In the genomic region with DNA sequence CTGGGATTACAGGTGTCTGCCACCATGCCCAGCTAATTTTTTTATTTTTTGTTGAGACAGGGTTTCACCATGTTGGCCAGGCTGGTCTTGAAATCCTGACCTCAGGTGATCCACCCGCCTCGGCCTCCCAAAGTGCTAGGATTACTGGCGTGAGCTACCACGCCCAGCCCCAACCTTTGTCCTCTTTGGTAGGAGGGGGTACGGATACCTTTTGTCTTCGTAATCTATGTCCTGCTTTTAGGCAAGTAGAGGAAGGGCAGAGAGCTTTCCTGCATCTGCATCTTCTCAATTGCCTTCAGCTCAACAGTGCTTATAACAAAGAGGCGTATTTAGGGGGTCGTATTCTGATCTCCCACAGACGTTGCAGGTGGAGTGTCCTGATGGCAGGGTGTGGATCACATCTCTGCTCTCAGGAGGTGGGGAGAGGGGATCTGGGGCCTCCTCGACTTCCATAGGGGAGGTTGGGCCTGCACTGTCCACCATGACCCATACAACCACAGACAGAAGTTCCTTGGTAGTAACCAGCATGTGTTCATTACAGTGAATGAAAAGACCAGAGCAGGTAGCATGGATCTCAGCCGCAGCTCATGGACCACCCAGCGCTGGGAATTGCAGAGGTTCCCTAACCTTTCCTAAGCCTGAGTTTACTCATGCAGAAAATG, we compare ENCODE assay signal across 13 cellular contexts. TPM values are rescaled to one million over a fixed set of nuclear protein-coding genes. Genes with fewer than 3 reads are reported as not detected.
DNase-seq lines count a peak whose midpoint lies in the region; ATAC-seq, FAIRE-seq and TF ChIP-seq lines count a peak whose summit lies in the region.
"Had no signal": no experiment of that assay in that cellular context is flagged by ENCODE, and none has a peak within 500 bp of the region (broad histone marks: within the 10 kb centered on the region; RNA-seq: fewer than 3 reads in every experiment).

No MANE protein-coding gene starts in this region.

- H2AFZ ChIP-seq in SK-N-SH (ENCODE audit: low read depth) (no peak overlapping the region), smooth muscle cell (ENCODE audit: low read depth) (no peak overlapping the region)

- H3K4me2 ChIP-seq in SK-N-SH = peak overlapping the region; percentile 53; the same call in 1 of the 2 replicates
- peak overlapping the region; percentile 74 for H3K4me2 ChIP-seq in smooth muscle cell

- no peak for TF ChIP-seq CTCF in SK-N-SH (IDR thresholded peaks at IDR 0.05)
- no peak for TF ChIP-seq CTCF in smooth muscle cell (IDR thresholded peaks at IDR 0.05; ENCODE audit: borderline replicate concordance, insufficient read depth, poor library complexity, severe bottlenecking)
- no peak for TF ChIP-seq CTCF in upper lobe of right lung (IDR thresholded peaks at IDR 0.05)

- H3K27me3 Mint-ChIP-seq in activated CD4-positive, alpha-beta T cell treated with anti-CD3 and anti-CD28 coated beads, Interleukin-2, amount 10 ng/mL, durations not matched to agents 7 days and 5 days = peaks cover 1% of the 10 kb centered on the region

- ATAC-seq in left colon (peak; percentile 18), upper lobe of right lung (no peak)

- peaks cover 2% of the 10 kb centered on the region for H3K36me3 Mint-ChIP-seq in activated CD4-positive, alpha-beta T cell treated with anti-CD3 and anti-CD28 coated beads, Interleukin-2, amount 10 ng/mL, durations not matched to agents 7 days and 5 days (ENCODE audit: low read depth)

- no peak for TF ChIP-seq EP300 in SK-N-SH (IDR thresholded peaks at IDR 0.05; ENCODE audit: borderline replicate concordance in 1 of 2, low read depth in 1 of 2, low read length in 1 of 2)

- intact Hi-C loops in left colon (cut with DNase I, micrococcal nuclease) = no loop called here
- intact Hi-C loops in upper lobe of right lung (cut with DNase I) = no loop called here

- H3K9me2 ChIP-seq in SK-N-SH = no peaks in the 10 kb centered on the region

- H3K4me1 Mint-ChIP-seq in activated CD4-positive, alpha-beta T cell treated with anti-CD3 and anti-CD28 coated beads, Interleukin-2, amount 10 ng/mL, durations not matched to agents 7 days and 5 days = peaks cover 57% of the 10 kb centered on the region

- TF ChIP-seq RAD21 in SK-N-SH (IDR thresholded peaks at IDR 0.05; ENCODE audit: low read length) = no peak

- H3K4me3 Mint-ChIP-seq in activated CD4-positive, alpha-beta T cell treated with anti-CD3 and anti-CD28 coated beads, Interleukin-2, amount 10 ng/mL, durations not matched to agents 7 days and 5 days = no peak overlapping the region

- CTCF ChIA-PET in activated CD4-positive, alpha-beta T cell treated with anti-CD3 and anti-CD28 coated beads, Interleukin-2, amount 10 ng/mL, durations not matched to agents 7 days and 5 days (lab: Charles Lee) = interaction anchor here (0.6 to 4.4 kb wide), 5 partner anchors 14 to 212 kb away, joined by 3 to 22 read pairs (median 3); a partner anchor contains a TSS
- CTCF ChIA-PET in SK-N-SH (lab: Yijun Ruan, JAX) = interaction anchor here (1.2 to 1.7 kb wide), 3 partner anchors 21 to 160 kb away, joined by 4 to 6 read pairs (median 4); a partner anchor contains a TSS

- H3K27me3 ChIP-seq in SK-N-SH (ENCODE audit: insufficient read depth) (no peaks in the 10 kb centered on the region), smooth muscle cell (ENCODE audit: low read depth) (no peaks in the 10 kb centered on the region), upper lobe of right lung (no peaks in the 10 kb centered on the region)
- H3K27me3 ChIP-seq: ascending aorta, thyroid gland had no signal

- H3K9me3 Mint-ChIP-seq in activated CD4-positive, alpha-beta T cell treated with anti-CD3 and anti-CD28 coated beads, Interleukin-2, amount 10 ng/mL, durations not matched to agents 7 days and 5 days = no peaks in the 10 kb centered on the region

- H3K36me3 ChIP-seq in SK-N-SH (replicated peaks in 1 of 2; ENCODE audit: control insufficient read depth in 1 of 2, insufficient read depth in 2 of 2, low read length in 1 of 2) = no peaks in the 10 kb centered on the region
- H3K36me3 ChIP-seq in smooth muscle cell (ENCODE audit: low read depth) = no peaks in the 10 kb centered on the region
- no peaks in the 10 kb centered on the region for H3K36me3 ChIP-seq in upper lobe of right lung
- H3K36me3 ChIP-seq: ascending aorta, thyroid gland had no signal

- H4K20me1 ChIP-seq in SK-N-SH (ENCODE audit: insufficient read depth) = no peaks in the 10 kb centered on the region
- no peaks in the 10 kb centered on the region for H4K20me1 ChIP-seq in smooth muscle cell (ENCODE audit: low read depth)

- no peak for FAIRE-seq in GM19239 (lab: Jason Lieb, UNC)
- FAIRE-seq: K562 had no signal

- H3K79me2 ChIP-seq in SK-N-SH (ENCODE audit: insufficient read depth) = no peaks in the 10 kb centered on the region
- no peaks in the 10 kb centered on the region for H3K79me2 ChIP-seq in smooth muscle cell (ENCODE audit: low read depth)

- H3F3A ChIP-seq in SK-N-SH (replicated peaks; ENCODE audit: insufficient read depth) (no peaks in the 10 kb centered on the region), smooth muscle cell (ENCODE audit: low read depth) (peaks cover 3% of the 10 kb centered on the region)

- H3K9ac ChIP-seq in SK-N-SH = no peak overlapping the region
- no peak overlapping the region for H3K9ac ChIP-seq in smooth muscle cell (ENCODE audit: low read depth)

- H3K9me3 ChIP-seq in SK-N-SH = no peaks in the 10 kb centered on the region
- no peaks in the 10 kb centered on the region for H3K9me3 ChIP-seq in smooth muscle cell (replicated peaks; ENCODE audit: low read depth)
- H3K9me3 ChIP-seq in upper lobe of right lung = no peaks in the 10 kb centered on the region
- H3K9me3 ChIP-seq: ascending aorta, thyroid gland had no signal

- peak overlapping the region; percentile 92 for H3K27ac Mint-ChIP-seq in activated CD4-positive, alpha-beta T cell treated with anti-CD3 and anti-CD28 coated beads, Interleukin-2, amount 10 ng/mL, durations not matched to agents 7 days and 5 days

- in situ Hi-C loops in G401 (cut with HindIII; ENCODE audit: low sequenced_read_pairs) = no loop called here

- H3K4me1 ChIP-seq in SK-N-SH (ENCODE audit: control insufficient read depth in 1 of 2, insufficient read depth in 2 of 2, low read depth in 1 of 2, low read length in 1 of 2) (peaks cover 5 to 11% of the 10 kb centered on the region in 2 experiments; a peak in 3 of 4 replicates), smooth muscle cell (ENCODE audit: low read depth) (peaks cover 12% of the 10 kb centered on the region), upper lobe of right lung (peaks cover 21% of the 10 kb centered on the region)
- H3K4me1 ChIP-seq: ascending aorta had no signal

- H3K4me3 ChIP-seq in SK-N-SH (ENCODE audit: low read depth in 2 of 2, low read length in 1 of 2) (no peak overlapping the region), smooth muscle cell (no peak overlapping the region), upper lobe of right lung (no peak overlapping the region)
- H3K4me3 ChIP-seq: ascending aorta, K562, thyroid gland had no signal

- 96% methylated on average over 9 of the region's 12 CpGs for WGBS in SK-N-SH (ENCODE audit: low lambda C conversion rate)
- WGBS in smooth muscle cell (ENCODE audit: low lambda C conversion rate) = 95% methylated on average over 12 of the region's 12 CpGs

- DNase-seq in activated CD4-positive, alpha-beta T cell treated with anti-CD3 and anti-CD28 coated beads, Interleukin-2, amount 10 ng/mL, durations not matched to agents 7 days and 5 days = no peak
- DNase-seq in activated CD4-positive, alpha-beta T cell treated with anti-CD3 and anti-CD28 coated beads, Interleukin-2, amount 50 U/mL, for 48 hours = no peak
- DNase-seq in SK-N-SH = no peak
- DNase-seq in left colon = peak in 1 of 2 donors; percentile 24
- no peak for DNase-seq in smooth muscle cell (lab: John Stamatoyannopoulos, UW; ENCODE audit: unreplicated experiment)
- no peak for DNase-seq in GM19239 (ENCODE audit: insufficient read length, low spot score)
- no peak for DNase-seq in upper lobe of right lung
- DNase-seq in G401 (ENCODE audit: low spot score) = no peak
- DNase-seq: GOT3, NCI-H2227 treated with DMSO at 0.1 percent for 48 hours had no signal

- H3K27ac ChIP-seq in SK-N-SH (ENCODE audit: low read depth in 2 of 2, low read length in 1 of 2) (peak overlapping the region; percentile 42 to 47; a peak in 2 of 4 replicates), smooth muscle cell (ENCODE audit: low read depth) (no peak overlapping the region), upper lobe of right lung (no peak overlapping the region)
- H3K27ac ChIP-seq: ascending aorta had no signal

- POLR2A ChIA-PET in activated CD4-positive, alpha-beta T cell treated with anti-CD3 and anti-CD28 coated beads, Interleukin-2, amount 10 ng/mL, durations not matched to agents 7 days and 5 days (lab: Charles Lee) = no interaction called here
- POLR2A ChIA-PET in SK-N-SH (lab: Yijun Ruan, JAX) = interaction anchor here (0.8 kb wide), 1 partner anchor 20 kb away, joined by 3 read pairs; no protein-coding TSS in a partner anchor

TF ChIP-seq in SK-N-SH, 30 proteins besides CTCF, POLR2A, EP300 and RAD21 (continues in another document):
- no peak for TF ChIP-seq JUND (IDR thresholded peaks at IDR 0.05)
- TF ChIP-seq SIN3A (IDR thresholded peaks at IDR 0.05; ENCODE audit: borderline replicate concordance, low read depth, low read length) = no peak

RNA-seq across cellular contexts. Expression of a gene that starts 21.4 kb away (rescaled TPM):
- total RNA-seq in activated CD4-positive, alpha-beta T cell treated with anti-CD3 and anti-CD28 coated beads, Interleukin-2, amount 10 ng/mL, durations not matched to agents 7 days and 5 days = 10 to 100 TPM in 1 of 2 experiments, 1 to 10 TPM in 1; 7.7 to 10.8 TPM
- 7.8 and 10.1 TPM in 2 replicates for polyA plus RNA-seq in SK-N-SH (2012; rRNA removed)
- polyA plus RNA-seq in SK-N-SH (2012; cell fraction: cytosol; rRNA removed) = 10.4 and 10.8 TPM in 2 replicates
- 5.2 and 11.5 TPM in 2 replicates for polyA plus RNA-seq in SK-N-SH (2012; cell fraction: nucleus; rRNA removed)
- total RNA-seq in left colon = 1 to 10 TPM; 5.7 to 6.3 TPM
- 21.4 and 29.3 TPM in 2 replicates for total RNA-seq in smooth muscle cell
- 18.5 and 20.9 TPM in 2 replicates for polyA plus RNA-seq in smooth muscle cell
- 8.2 TPM for total RNA-seq in upper lobe of right lung
- total RNA-seq in G401 (2014; rRNA removed; shearing (Covaris generic)) = 15.1 and 17.5 TPM in 2 replicates

RNA-seq across cellular contexts. Expression of a gene that starts 36.9 kb away (rescaled TPM):
- 10 to 100 TPM; 47.6 to 50.6 TPM for total RNA-seq in activated CD4-positive, alpha-beta T cell treated with anti-CD3 and anti-CD28 coated beads, Interleukin-2, amount 10 ng/mL, durations not matched to agents 7 days and 5 days
- polyA plus RNA-seq in SK-N-SH (2012; rRNA removed) (87.5 and 94.7 TPM in 2 replicates), smooth muscle cell (122 and 128 TPM in 2 replicates)
- polyA plus RNA-seq in SK-N-SH (2012; cell fraction: cytosol; rRNA removed) = 107 and 129 TPM in 2 replicates
- polyA plus RNA-seq in SK-N-SH (2012; cell fraction: nucleus; rRNA removed) = 32.1 and 63.2 TPM in 2 replicates
- total RNA-seq in left colon (10 to 100 TPM; 59.5 to 73.3 TPM), smooth muscle cell (123 and 134 TPM in 2 replicates), upper lobe of right lung (49.6 TPM)
- 341 and 345 TPM in 2 replicates for total RNA-seq in G401 (2014; rRNA removed; shearing (Covaris generic))

Comparison
In these comparisons a context has a peak if more than half of its experiments do, and no peak if none do; other contexts are left out.
1. H3K27ac ChIP-seq: peak in SK-N-SH (2 of 2); none in smooth muscle cell (single experiment) and upper lobe of right lung (single experiment).